Comparison of ENCODE assay signal across 1 cellular context in the genomic region with DNA sequence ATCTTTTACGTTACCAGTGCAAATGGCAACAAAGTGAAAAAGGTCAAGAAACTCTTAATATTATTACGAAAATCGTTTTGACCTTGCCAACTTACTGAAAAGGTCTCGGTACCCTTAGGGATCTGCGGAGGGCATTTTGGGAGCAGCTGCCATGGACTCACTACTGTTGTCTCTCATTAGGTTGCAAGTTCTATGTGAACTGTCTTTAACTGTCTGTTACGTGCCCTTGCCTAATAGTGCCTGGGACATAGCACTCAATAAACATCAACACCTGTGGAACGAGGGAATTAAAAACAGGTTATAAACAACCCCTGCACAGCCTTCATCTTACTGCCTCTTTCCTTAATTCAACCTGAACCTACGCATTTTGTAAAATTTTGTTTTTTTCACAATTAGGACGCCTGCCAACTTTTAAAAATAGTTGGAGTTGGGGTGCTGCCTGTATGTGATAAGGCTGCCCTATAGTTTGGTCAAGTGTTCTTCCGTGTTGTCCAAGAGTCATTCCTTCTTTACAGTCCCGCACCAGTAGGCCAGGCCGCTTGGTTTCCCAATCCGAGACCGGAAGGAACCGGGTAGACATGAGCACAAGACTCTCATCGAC.
A peak's percentile ranks its signal among the peaks of the same experiment; 100 is the strongest.
TF ChIP-seq lines count a peak whose summit lies in the region.

No MANE protein-coding gene starts in this region.

TF ChIP-seq in IMR-90, 13 proteins besides CTCF, POLR2A, EP300 and RAD21 (continued from another document):
- TF ChIP-seq NFE2L2 (IDR thresholded peaks at IDR 0.05; ENCODE audit: low read depth, low read length), result no peak
- TF ChIP-seq MXI1 (IDR thresholded peaks at IDR 0.05; ENCODE audit: borderline replicate concordance, low read depth, low read length), result no peak
- no peak for TF ChIP-seq SMC3 (IDR thresholded peaks at IDR 0.05; ENCODE audit: low read depth, low read length)
- TF ChIP-seq, protein P1, sequence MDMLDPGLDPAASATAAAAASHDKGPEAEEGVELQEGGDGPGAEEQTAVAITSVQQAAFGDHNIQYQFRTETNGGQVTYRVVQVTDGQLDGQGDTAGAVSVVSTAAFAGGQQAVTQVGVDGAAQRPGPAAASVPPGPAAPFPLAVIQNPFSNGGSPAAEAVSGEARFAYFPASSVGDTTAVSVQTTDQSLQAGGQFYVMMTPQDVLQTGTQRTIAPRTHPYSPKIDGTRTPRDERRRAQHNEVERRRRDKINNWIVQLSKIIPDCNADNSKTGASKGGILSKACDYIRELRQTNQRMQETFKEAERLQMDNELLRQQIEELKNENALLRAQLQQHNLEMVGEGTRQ (IDR thresholded peaks at IDR 0.05; ENCODE audit: low read depth, low read length), result 0 out of 2 replicates have a peak, but pooled peaks have one; percentile 13
- TF ChIP-seq MAFK (IDR thresholded peaks at IDR 0.05; ENCODE audit: low read depth, low read length), result no peak
- no peak for TF ChIP-seq FOS (IDR thresholded peaks at IDR 0.05; ENCODE audit: low read depth, low read length)
- no peak for TF ChIP-seq RCOR1 (IDR thresholded peaks at IDR 0.05; ENCODE audit: insufficient replicate concordance, low read length)
- TF ChIP-seq MAZ (IDR thresholded peaks at IDR 0.05; ENCODE audit: borderline replicate concordance, low read depth, low read length), result no peak
